ENCODE assay signal across 14 cellular contexts in the genomic region with DNA sequence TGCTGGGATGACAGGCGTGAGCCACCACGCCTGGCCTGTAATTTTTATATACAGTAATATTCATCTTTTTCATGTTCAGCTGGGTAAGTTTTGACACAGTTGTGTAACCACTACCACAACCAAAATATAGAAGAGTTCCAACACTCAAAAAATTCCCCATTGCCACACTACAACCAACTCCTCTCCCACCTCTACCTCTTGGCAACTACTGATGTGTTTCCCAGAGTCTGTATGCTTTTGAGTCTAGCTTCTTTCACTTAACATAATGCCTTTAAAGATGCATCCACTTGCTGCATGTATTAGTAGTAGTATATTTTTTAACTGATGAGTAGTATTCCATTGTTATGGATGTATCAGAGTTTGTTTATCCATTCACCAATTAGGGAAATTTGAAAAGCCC.
DNase-seq lines count a peak whose midpoint lies in the region; ATAC-seq and TF ChIP-seq lines count a peak whose summit lies in the region.
"Had no signal": no experiment of that assay in that cellular context is flagged by ENCODE, and none has a peak within 500 bp of the region (broad histone marks: within the 10 kb centered on the region; RNA-seq: fewer than 3 reads in every experiment).

No MANE protein-coding gene starts in this region.

- peak overlapping the region in 5 of 7 donors; percentile 7 to 52 (median 33) for H3K4me3 Mint-ChIP-seq in CD8-positive, alpha-beta memory T cell

- no peaks in the 10 kb centered on the region for H3K36me3 ChIP-seq in CD8-positive, alpha-beta memory T cell (ENCODE audit: insufficient read depth, low read length)
- H3K36me3 ChIP-seq in Panc1 (ENCODE audit: control insufficient read depth, insufficient read depth, low read length), result no peaks in the 10 kb centered on the region
- H3K36me3 ChIP-seq in sigmoid colon, result no peaks in the 10 kb centered on the region
- no peaks in the 10 kb centered on the region for H3K36me3 ChIP-seq in colonic mucosa
- H3K36me3 ChIP-seq in heart right ventricle, result no peaks in the 10 kb centered on the region
- H3K36me3 ChIP-seq: left ventricle myocardium inferior, stomach had no signal

- peaks cover 0 to 3% (median 0%) of the 10 kb centered on the region in 5 donors for H3K9me3 Mint-ChIP-seq in CD8-positive, alpha-beta memory T cell

- no peak overlapping the region for H3K4me3 ChIP-seq in CD8-positive, alpha-beta memory T cell (ENCODE audit: low read length)
- no peak overlapping the region for H3K4me3 ChIP-seq in Panc1 (ENCODE audit: low read depth in 2 of 2, low read length in 2 of 2)
- H3K4me3 ChIP-seq in sigmoid colon, result no peak overlapping the region
- no peak overlapping the region for H3K4me3 ChIP-seq in colonic mucosa
- no peak overlapping the region for H3K4me3 ChIP-seq in heart right ventricle
- H3K4me3 ChIP-seq: left ventricle myocardium inferior, stomach had no signal

- in situ Hi-C loops in Panc1 (cut with HindIII; ENCODE audit: low pct_unique_long_range_greater_than_20kb, low sequenced_read_pairs), result no loop called here

- H3K27me3 ChIP-seq in CD8-positive, alpha-beta memory T cell (ENCODE audit: insufficient read depth, low read length, poor library complexity, severe bottlenecking), result no peaks in the 10 kb centered on the region
- no peaks in the 10 kb centered on the region for H3K27me3 ChIP-seq in Panc1 (ENCODE audit: control insufficient read depth, insufficient read depth, low read length)
- H3K27me3 ChIP-seq in sigmoid colon, result no peaks in the 10 kb centered on the region
- no peaks in the 10 kb centered on the region for H3K27me3 ChIP-seq in colonic mucosa
- H3K27me3 ChIP-seq in heart right ventricle, result no peaks in the 10 kb centered on the region
- H3K27me3 ChIP-seq: stomach had no signal

- no peak for TF ChIP-seq POLR2A in sigmoid colon (IDR thresholded peaks at IDR 0.05)

- no TSS peak for BruUV-seq in Panc1 (replicated peaks; lab: Mats Ljungman, UMichigan)

- peaks cover 53 to 72% (median 58%) of the 10 kb centered on the region in 3 donors for H3K4me1 Mint-ChIP-seq in CD8-positive, alpha-beta memory T cell

- no peaks in the 10 kb centered on the region for H3K9me3 ChIP-seq in CD8-positive, alpha-beta memory T cell (ENCODE audit: low read length)
- H3K9me3 ChIP-seq in Panc1 (ENCODE audit: control insufficient read depth, insufficient read depth, low read depth, low read length) (no peaks in the 10 kb centered on the region), sigmoid colon (no peaks in the 10 kb centered on the region), colonic mucosa (no peaks in the 10 kb centered on the region), heart right ventricle (peaks cover 0 to 4% (median 0%) of the 10 kb centered on the region in 11 donors)
- H3K9me3 ChIP-seq: stomach had no signal

- 93 to 96% methylated on average over 2 of the region's 2 CpGs for WGBS in sigmoid colon, 2 donors
- WGBS in heart right ventricle, 2 donors, result 95 to 100% methylated on average over 2 of the region's 2 CpGs

- H3K4me1 ChIP-seq in CD8-positive, alpha-beta memory T cell (ENCODE audit: insufficient read depth, low read length), result peaks cover 22% of the 10 kb centered on the region
- peaks cover 19% of the 10 kb centered on the region for H3K4me1 ChIP-seq in Panc1 (ENCODE audit: control insufficient read depth, insufficient read depth, low read length)
- peaks cover 0 to 21% (median 7%) of the 10 kb centered on the region in 4 donors for H3K4me1 ChIP-seq in sigmoid colon
- no peaks in the 10 kb centered on the region for H3K4me1 ChIP-seq in colonic mucosa
- H3K4me1 ChIP-seq in heart right ventricle, result peaks cover 0 to 22% (median 0%) of the 10 kb centered on the region in 9 donors

- intact Hi-C loops in Panc1 (cut with micrococcal nuclease; ENCODE audit: unreplicated experiment), result no loop called here
- intact Hi-C loops in sigmoid colon (cut with DNase I), result no loop called here
- intact Hi-C loops in colonic mucosa (cut with DNase I), result no loop called here
- intact Hi-C loops in heart right ventricle (cut with DNase I), result no loop called here

- H3K27me3 Mint-ChIP-seq in CD8-positive, alpha-beta memory T cell, result no peaks in the 10 kb centered on the region

- ATAC-seq in GM19043 (IDR thresholded peaks at IDR 0.05; ENCODE audit: low read depth, unreplicated experiment) (peak; percentile 51), HG02870 (IDR thresholded peaks at IDR 0.05; ENCODE audit: unreplicated experiment) (peak; percentile 55), Panc1 (0 out of 2 replicates have a peak, but pooled peaks have one; percentile 12), heart right ventricle (no peak)
- ATAC-seq: HCT116, SK-N-SH treated with all-trans-retinoic acid at 6 μM for 48 hours had no signal

- H3K27ac ChIP-seq in CD8-positive, alpha-beta memory T cell (ENCODE audit: low read depth, low read length), result no peak overlapping the region
- no peak overlapping the region; the same call in 1 of the 2 replicates for H3K27ac ChIP-seq in Panc1 (ENCODE audit: low read length)
- no peak overlapping the region for H3K27ac ChIP-seq in sigmoid colon
- no peak overlapping the region for H3K27ac ChIP-seq in colonic mucosa
- no peak overlapping the region for H3K27ac ChIP-seq in heart right ventricle
- H3K27ac ChIP-seq: epithelial cell of prostate, left ventricle myocardium inferior, stomach had no signal

- POLR2A ChIA-PET in CD8-positive, alpha-beta memory T cell (lab: Charles Lee), result interaction anchor here (0.6 kb wide), 1 partner anchor 74 kb away, joined by 3 read pairs; no protein-coding TSS in a partner anchor
- POLR2A ChIA-PET in Panc1 (lab: Charles Lee), result no interaction called here

- CTCF ChIA-PET in CD8-positive, alpha-beta memory T cell (lab: Charles Lee), result no interaction called here
- CTCF ChIA-PET in Panc1 (lab: Charles Lee), result no interaction called here

- TF ChIP-seq EP300 in sigmoid colon (IDR thresholded peaks at IDR 0.05), result no peak

- H3K36me3 Mint-ChIP-seq in CD8-positive, alpha-beta memory T cell, result peaks cover 0 to 7% (median 0%) of the 10 kb centered on the region in 3 donors

- DNase-seq in CD8-positive, alpha-beta memory T cell, result no peak
- DNase-seq in Panc1 (ENCODE audit: low read depth, low spot score) (no peak), glomerular visceral epithelial cell (ENCODE audit: extremely low spot score) (no peak), sigmoid colon (no peak), colonic mucosa (no peak), heart right ventricle (no peak)
- DNase-seq: left ventricle myocardium inferior, NCI-H146, stomach had no signal

- peak overlapping the region; percentile 35 to 96 (median 76) for H3K27ac Mint-ChIP-seq in CD8-positive, alpha-beta memory T cell

- no peak overlapping the region for H3K9ac ChIP-seq in colonic mucosa (ENCODE audit: low read depth in 2 of 2, low read length in 2 of 2)

- TF ChIP-seq CTCF in Panc1 (IDR thresholded peaks at IDR 0.05), result no peak
- TF ChIP-seq CTCF in sigmoid colon (IDR thresholded peaks at IDR 0.05), result no peak
- TF ChIP-seq CTCF in colonic mucosa (IDR thresholded peaks at IDR 0.05), result no peak
- no peak for TF ChIP-seq CTCF in heart right ventricle (IDR thresholded peaks at IDR 0.05)

Comparison
In these comparisons a context has a peak if more than half of its experiments do, and no peak if none do; other contexts are left out.
1. ATAC-seq: peak in GM19043 (single experiment), HG02870 (single experiment) and Panc1 (single experiment); none in heart right ventricle (0 of 8).